ENCODE assay signal across 10 cellular contexts in genomic region chr3:194139977-194140351, GRCh38. TPM values are rescaled to one million over a fixed set of nuclear protein-coding genes. Genes with fewer than 3 reads are reported as not detected.
DNase-seq lines count a peak whose midpoint lies in the region; ATAC-seq and TF ChIP-seq lines count a peak whose summit lies in the region.
"Had no signal": no experiment of that assay in that cellular context is flagged by ENCODE, and none has a peak within 500 bp of the region (broad histone marks: within the 10 kb centered on the region; RNA-seq: fewer than 3 reads in every experiment).

No MANE protein-coding gene starts in this region.

- peaks cover 26 to 49% (median 43%) of the 10 kb centered on the region in 3 donors for H3K4me1 Mint-ChIP-seq in naive B cell

- H3K27ac ChIP-seq in right atrium auricular region (peak overlapping the region; percentile 92 to 98), colonic mucosa (peak overlapping the region; percentile 71)

- no peaks in the 10 kb centered on the region for H3K36me3 Mint-ChIP-seq in naive B cell

- H3K9ac ChIP-seq in colonic mucosa (ENCODE audit: low read depth in 2 of 2, low read length in 2 of 2): peak overlapping the region in 1 of 2 donors; percentile 80

- no peak for DNase-seq in right atrium auricular region (ENCODE audit: low spot score)
- no peak for DNase-seq in left cardiac atrium
- DNase-seq in colonic mucosa: no peak
- DNase-seq in naive B cell: no peak
- DNase-seq in left colon: no peak
- no peak for DNase-seq in NCI-H510A (lab: John Stamatoyannopoulos, UW)
- DNase-seq in LoVo (ENCODE audit: low spot score): no peak
- DNase-seq: activated gamma-delta T cell, NCI-H1048 had no signal

- H3K4me3 Mint-ChIP-seq in naive B cell: peak overlapping the region in 7 of 8 donors; percentile 22 to 96 (median 63)

- peaks cover 0 to 4% (median 0%) of the 10 kb centered on the region in 7 donors for H3K9me3 Mint-ChIP-seq in naive B cell

- H3K9me3 ChIP-seq in right atrium auricular region (no peaks in the 10 kb centered on the region), colonic mucosa (no peaks in the 10 kb centered on the region)

- H3K27me3 Mint-ChIP-seq in naive B cell: peaks cover 0 to 19% (median 18%) of the 10 kb centered on the region in 3 donors

- TF ChIP-seq CTCF in right atrium auricular region (IDR thresholded peaks at IDR 0.05): no peak
- TF ChIP-seq CTCF in colonic mucosa (IDR thresholded peaks at IDR 0.05): no peak

- H3K4me3 ChIP-seq in right atrium auricular region (no peak overlapping the region), colonic mucosa (no peak overlapping the region)

- no peaks in the 10 kb centered on the region for H3K36me3 ChIP-seq in right atrium auricular region
- H3K36me3 ChIP-seq in colonic mucosa: no peaks in the 10 kb centered on the region

- H3K4me1 ChIP-seq in right atrium auricular region (peaks cover 0 to 60% of the 10 kb centered on the region in 2 donors), colonic mucosa (peaks cover 6% of the 10 kb centered on the region)

- H3K27me3 ChIP-seq in right atrium auricular region (no peaks in the 10 kb centered on the region), colonic mucosa (no peaks in the 10 kb centered on the region)

- peak overlapping the region in 5 of 6 donors; percentile 87 to 99 (median 97) for H3K27ac Mint-ChIP-seq in naive B cell

- intact Hi-C loops in left cardiac atrium (cut with DNase I): loop anchor here (2.0 to 10.0 kb wide), 7 partner anchors 127 to 358 kb away; no protein-coding TSS in a partner anchor
- intact Hi-C loops in colonic mucosa (cut with DNase I): loop anchor here (5.0 to 10.0 kb wide), 4 partner anchors 65 to 255 kb away; no protein-coding TSS in a partner anchor
- intact Hi-C loops in left colon (cut with DNase I, micrococcal nuclease): loop anchor here (5.0 to 10.0 kb wide), 5 partner anchors 125 to 358 kb away; no protein-coding TSS in a partner anchor

- no peak for ATAC-seq in left cardiac atrium
- ATAC-seq in naive B cell (ENCODE audit: low read depth in 2 of 2): no peak
- ATAC-seq in HG03108 (IDR thresholded peaks at IDR 0.05; ENCODE audit: unreplicated experiment): no peak
- ATAC-seq in left colon: no peak

RNA-seq across cellular contexts. Expression of gene HES1, which starts 4.0 kb away (rescaled TPM):
- total RNA-seq in right atrium auricular region: 10 to 100 TPM; 32.1 to 43.6 TPM
- 10 to 100 TPM; 13.2 to 60.5 TPM for total RNA-seq in left cardiac atrium
- 100 to 1,000 TPM; 102 TPM for total RNA-seq in colonic mucosa
- polyA plus RNA-seq in naive B cell (ENCODE audit: low read depth in 6 of 6): 10 to 100 TPM; 10.1 to 43.5 (median 25.4) TPM
- total RNA-seq in left colon: 100 to 1,000 TPM in 1 of 2 donors, 10 to 100 TPM in 1; 98.7 to 147 TPM
